Comparison of ENCODE assay signal across 8 cellular contexts in the genomic region with DNA sequence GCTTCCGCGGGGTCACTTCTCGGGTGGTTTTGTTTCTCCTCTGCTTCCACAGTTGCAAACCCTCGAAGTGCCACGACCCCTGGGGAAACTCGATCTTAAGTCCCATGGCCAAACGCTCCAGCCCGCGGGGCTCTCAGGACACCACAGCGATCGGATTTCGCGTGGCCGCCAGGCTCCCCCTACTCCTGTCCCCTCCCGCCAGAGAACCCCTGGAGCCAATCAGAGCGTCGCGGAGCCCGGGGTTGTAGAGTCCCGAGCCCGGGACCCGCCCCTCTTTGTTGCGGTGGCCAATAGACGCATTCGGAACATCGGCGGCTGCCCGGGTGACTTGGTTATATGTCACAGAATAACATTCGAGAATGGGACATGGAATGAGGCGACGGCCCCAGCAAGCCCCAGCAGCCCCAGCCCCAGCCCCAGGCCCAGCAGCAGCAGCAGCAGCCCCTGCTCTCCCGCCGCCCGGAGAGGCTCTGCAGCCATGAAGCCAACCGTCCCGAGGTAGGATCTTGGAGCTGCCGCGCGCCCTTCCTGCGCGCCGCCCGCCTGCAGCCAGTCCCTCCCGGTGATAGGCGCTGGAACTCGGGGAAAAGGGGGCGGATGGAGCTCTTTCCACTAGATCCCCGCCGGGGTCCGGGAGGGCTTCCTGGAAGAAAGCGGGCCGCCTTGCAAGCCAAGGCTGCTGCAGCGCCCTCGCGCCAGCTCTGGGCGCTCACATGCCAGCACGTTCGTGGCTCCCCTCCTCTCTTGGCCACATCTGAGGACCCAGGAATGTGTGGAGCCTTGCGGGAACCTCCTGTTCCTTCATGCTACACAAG. TPM values are rescaled to one million over a fixed set of nuclear protein-coding genes. Genes with fewer than 3 reads are reported as not detected.
DNase-seq lines count a peak whose midpoint lies in the region; ATAC-seq and TF ChIP-seq lines count a peak whose summit lies in the region.

A gene (plus strand): TSS at position 299 of the 815 bp plus-strand sequence. CDS start 1,002 bp downstream, outside the sequence.

- peaks cover 6% of the 10 kb centered on the region for H3K4me1 Mint-ChIP-seq in activated T-helper 1 cell treated with anti-CD3 and anti-CD28 coated beads, Interleukin-12 subunit alpha, Interleukin-12 subunit beta, Interleukin-2, Interleukin-4 antibody, amounts not matched to agents 30 ng/mL and 10 ng/mL and 1 ng/mL, durations not matched to agents 14 hours and 24 hours and 36 hours (ENCODE audit: low read depth)
- H3K4me1 Mint-ChIP-seq in neural crest cell: peaks cover 25% of the 10 kb centered on the region

- peaks cover 3% of the 10 kb centered on the region for H3K9me3 Mint-ChIP-seq in activated T-helper 1 cell treated with anti-CD3 and anti-CD28 coated beads, Interleukin-12 subunit alpha, Interleukin-12 subunit beta, Interleukin-2, Interleukin-4 antibody, amounts not matched to agents 30 ng/mL and 10 ng/mL and 1 ng/mL, durations not matched to agents 14 hours and 24 hours and 36 hours
- peaks cover 8% of the 10 kb centered on the region for H3K9me3 Mint-ChIP-seq in neural crest cell

- H3K4me3 Mint-ChIP-seq in activated T-helper 1 cell treated with anti-CD3 and anti-CD28 coated beads, Interleukin-12 subunit alpha, Interleukin-12 subunit beta, Interleukin-2, Interleukin-4 antibody, amounts not matched to agents 30 ng/mL and 10 ng/mL and 1 ng/mL, durations not matched to agents 14 hours and 24 hours and 36 hours: peak within 1 kb of the TSS; percentile 82
- peak within 1 kb of the TSS; percentile 88 for H3K4me3 Mint-ChIP-seq in neural crest cell

- H2AFZ ChIP-seq in OCI-LY3 (ENCODE audit: low read depth, low read length): 0 out of 2 replicates have a peak within 1 kb of the TSS, but pooled peaks have one; percentile 25

- H3K27me3 Mint-ChIP-seq in activated T-helper 1 cell treated with anti-CD3 and anti-CD28 coated beads, Interleukin-12 subunit alpha, Interleukin-12 subunit beta, Interleukin-2, Interleukin-4 antibody, amounts not matched to agents 30 ng/mL and 10 ng/mL and 1 ng/mL, durations not matched to agents 14 hours and 24 hours and 36 hours (ENCODE audit: insufficient read depth): peaks cover 53% of the 10 kb centered on the region
- H3K27me3 Mint-ChIP-seq in neural crest cell (ENCODE audit: low read depth): peaks cover 12% of the 10 kb centered on the region

- peaks cover 64% of the 10 kb centered on the region for H3K4me1 ChIP-seq in OCI-LY3 (ENCODE audit: low read length)

- ATAC-seq in GM19468 (IDR thresholded peaks at IDR 0.05; ENCODE audit: extremely low read depth, unreplicated experiment): peak; percentile 91

- no peaks in the 10 kb centered on the region for H3K9me3 ChIP-seq in OCI-LY3 (ENCODE audit: insufficient read depth, low read length)

- no peaks in the 10 kb centered on the region for H4K20me1 ChIP-seq in OCI-LY3 (ENCODE audit: insufficient read depth, low read length)

- peaks cover 31% of the 10 kb centered on the region for H3K36me3 ChIP-seq in OCI-LY3 (replicated peaks; ENCODE audit: low read depth, low read length)

- intact Hi-C loops in activated T-helper 1 cell treated with anti-CD3 and anti-CD28 coated beads, Interleukin-12 subunit alpha, Interleukin-12 subunit beta, Interleukin-2, Interleukin-4 antibody, amounts not matched to agents 30 ng/mL and 10 ng/mL and 1 ng/mL, durations not matched to agents 14 hours and 24 hours and 36 hours (cut with micrococcal nuclease): loop anchor here (1.0 to 5.0 kb wide), 4 partner anchors 65 to 383 kb away; a partner anchor contains a TSS

- TF ChIP-seq CTCF in OCI-LY3 (IDR thresholded peaks at IDR 0.05; ENCODE audit: low read depth, low read length) (peak; percentile 22; the same call in 1 of the 2 replicates), foreskin fibroblast (IDR thresholded peaks at IDR 0.05; ENCODE audit: low read depth, low read length) (no peak), neural crest cell (conservative IDR thresholded peaks at IDR 0.05) (no peak)

- peak; percentile 99 for DNase-seq in D341Med (ENCODE audit: low spot score)
- peak; percentile 42 for DNase-seq in HPDE6-E6E7 (ENCODE audit: extremely low spot score)
- peak; percentile 61 for DNase-seq in activated T-helper 1 cell treated with anti-CD3 and anti-CD28 coated beads, Interleukin-12 subunit alpha, Interleukin-12 subunit beta, Interleukin-2, Interleukin-4 antibody, amounts not matched to agents 30 ng/mL and 10 ng/mL and 1 ng/mL, durations not matched to agents 14 hours and 24 hours and 36 hours (ENCODE audit: low spot score)
- DNase-seq in foreskin fibroblast: peak; percentile 58 to 82
- DNase-seq in neural crest cell (ENCODE audit: low read depth, low spot score): peak; percentile 79
- DNase-seq in substantia nigra (lab: John Stamatoyannopoulos, UW): peak; percentile 11 to 90 (median 60)

- peak within 1 kb of the TSS; percentile 79 for H3K9ac ChIP-seq in OCI-LY3 (ENCODE audit: low read length)

- peak within 1 kb of the TSS; percentile 78 for H3K4me2 ChIP-seq in OCI-LY3 (ENCODE audit: low read length)

- no peaks in the 10 kb centered on the region for H3K27me3 ChIP-seq in OCI-LY3 (ENCODE audit: low read depth, low read length)

- H3K4me3 ChIP-seq in OCI-LY3 (ENCODE audit: low read length) (peak within 1 kb of the TSS; percentile 85), foreskin fibroblast (ENCODE audit: low read depth in 1 of 2, low read length in 2 of 2) (peak within 1 kb of the TSS; percentile 51 to 59)

- no peaks in the 10 kb centered on the region for H3K36me3 Mint-ChIP-seq in activated T-helper 1 cell treated with anti-CD3 and anti-CD28 coated beads, Interleukin-12 subunit alpha, Interleukin-12 subunit beta, Interleukin-2, Interleukin-4 antibody, amounts not matched to agents 30 ng/mL and 10 ng/mL and 1 ng/mL, durations not matched to agents 14 hours and 24 hours and 36 hours (ENCODE audit: low read depth)
- H3K36me3 Mint-ChIP-seq in neural crest cell (ENCODE audit: low read depth): no peaks in the 10 kb centered on the region

- H3K27ac Mint-ChIP-seq in activated T-helper 1 cell treated with anti-CD3 and anti-CD28 coated beads, Interleukin-12 subunit alpha, Interleukin-12 subunit beta, Interleukin-2, Interleukin-4 antibody, amounts not matched to agents 30 ng/mL and 10 ng/mL and 1 ng/mL, durations not matched to agents 14 hours and 24 hours and 36 hours: no peak within 1 kb of the TSS
- H3K27ac Mint-ChIP-seq in neural crest cell (ENCODE audit: unreplicated experiment): peak within 1 kb of the TSS; percentile 68

- peak within 1 kb of the TSS; percentile 32 for H3K27ac ChIP-seq in OCI-LY3 (ENCODE audit: low read length)
- no peak within 1 kb of the TSS for H3K27ac ChIP-seq in substantia nigra (ENCODE audit: low read depth, low read length, poor library complexity, severe bottlenecking)

- H3K79me2 ChIP-seq in OCI-LY3 (ENCODE audit: low read length): peaks cover 47% of the 10 kb centered on the region

RNA-seq across cellular contexts. Expression of the gene that starts here (rescaled TPM):
- 0.10 and 0.39 TPM in 2 replicates for total RNA-seq in activated T-helper 1 cell treated with anti-CD3 and anti-CD28 coated beads, Interleukin-12 subunit alpha, Interleukin-12 subunit beta, Interleukin-2, Interleukin-4 antibody, amounts not matched to agents 30 ng/mL and 10 ng/mL and 1 ng/mL, durations not matched to agents 14 hours and 24 hours and 36 hours
- 8.7 and 10.3 TPM in 2 replicates for total RNA-seq in neural crest cell

Comparison
In these comparisons a context has a peak if more than half of its experiments do, and no peak if none do; other contexts are left out.
1. Peak in DNase-seq in activated T-helper 1 cell treated with anti-CD3 and anti-CD28 coated beads, Interleukin-12 subunit alpha, Interleukin-12 subunit beta, Interleukin-2, Interleukin-4 antibody, amounts not matched to agents 30 ng/mL and 10 ng/mL and 1 ng/mL, durations not matched to agents 14 hours and 24 hours and 36 hours; RNA of the gene not detected or under 1 TPM.
2. DNase-seq: peak in every context shown above with its lines; median percentile 99 in D341Med; 79 in neural crest cell; 70 in foreskin fibroblast; 61 in activated T-helper 1 cell treated with anti-CD3 and anti-CD28 coated beads, Interleukin-12 subunit alpha, Interleukin-12 subunit beta, Interleukin-2, Interleukin-4 antibody, amounts not matched to agents 30 ng/mL and 10 ng/mL and 1 ng/mL, durations not matched to agents 14 hours and 24 hours and 36 hours; 60 in substantia nigra; 42 in HPDE6-E6E7.